In the genomic region with DNA sequence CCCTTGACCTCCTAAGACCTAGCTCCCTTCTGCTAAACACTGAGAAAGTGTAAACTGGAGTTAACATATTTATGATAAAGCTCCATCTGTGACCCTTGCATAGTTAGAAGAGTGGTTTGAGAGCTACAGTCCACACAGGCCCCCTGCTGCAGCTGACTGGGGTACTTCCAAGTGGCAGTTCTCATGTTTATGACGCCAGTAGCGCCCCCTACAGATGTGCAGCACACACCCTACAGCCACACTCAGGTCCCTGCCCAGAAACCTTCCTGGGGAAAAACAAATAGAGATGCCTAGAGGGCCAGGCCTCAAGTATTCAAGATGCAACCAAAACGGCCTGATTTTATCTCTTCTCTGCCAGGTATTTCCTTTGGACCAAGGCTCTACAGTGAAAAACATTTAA, we compare ENCODE assay signal across 25 cellular contexts.
DNase-seq lines count a peak whose midpoint lies in the region; ATAC-seq and TF ChIP-seq lines count a peak whose summit lies in the region.
"Had no signal": no experiment of that assay in that cellular context is flagged by ENCODE, and none has a peak within 500 bp of the region (broad histone marks: within the 10 kb centered on the region; RNA-seq: fewer than 3 reads in every experiment).

No MANE protein-coding gene starts in this region.

- intact Hi-C loops in Right ventricle myocardium superior (cut with DNase I), result no loop called here

- no peaks in the 10 kb centered on the region for H3K27me3 ChIP-seq in cardiac muscle cell
- H3K27me3 ChIP-seq: left lung, upper lobe of left lung had no signal

- no peaks in the 10 kb centered on the region for H3K9me3 ChIP-seq in cardiac muscle cell (ENCODE audit: low read depth)
- H3K9me3 ChIP-seq: HAP-1, left lung, upper lobe of left lung had no signal

- no peak overlapping the region for H3K4me3 ChIP-seq in cardiac muscle cell
- H3K4me3 ChIP-seq: HAP-1, left lung, upper lobe of left lung had no signal

- DNase-seq in cardiac muscle cell (ENCODE audit: low read depth in 1 of 2, low spot score in 1 of 2) (peak in 1 of 2 donors; percentile 40), Right ventricle myocardium superior (no peak), OCI-M1 (lab: John Stamatoyannopoulos, UW) (peak; percentile 38), iPS DF 4.7 (ENCODE audit: extremely low read depth, low spot score) (peak; percentile 14), T-helper 9 cell (no peak), NCI-H1436 (lab: John Stamatoyannopoulos, UW) (no peak), occipital lobe (lab: John Stamatoyannopoulos, UW) (no peak)
- DNase-seq: ACHN; activated CD8-positive, alpha-beta T cell treated with anti-CD3 and anti-CD28 coated beads for 36 hours; activated gamma-delta T cell; activated naive CD8-positive, alpha-beta T cell treated with anti-CD3 and anti-CD28 coated beads, Interleukin-2, amount 50 U/mL, for 24 hours; C1 segment of cervical spinal cord; effector memory CD8-positive, alpha-beta T cell; KG1; midbrain; MV-4-11; stimulated activated CD4-positive, alpha-beta T cell treated with anti-CD3 and anti-CD28 coated beads, Interleukin-15, amount 100 ng/mL, for 24 hours; stimulated activated CD8-positive, alpha-beta memory T cell treated with anti-CD3 and anti-CD28 coated beads, Interleukin-4, amount 100 ng/mL, for 48 hours; upper lobe of left lung had no signal

- peak; percentile 8 for TF ChIP-seq CTCF in cardiac muscle cell (IDR thresholded peaks at IDR 0.05; ENCODE audit: low read depth, low read length)

- no peaks in the 10 kb centered on the region for H3K36me3 ChIP-seq in cardiac muscle cell
- H3K36me3 ChIP-seq: HAP-1, left lung, upper lobe of left lung had no signal

- ATAC-seq in Right ventricle myocardium superior (ENCODE audit: poor library complexity) (no peak), HG02973 (IDR thresholded peaks at IDR 0.05; ENCODE audit: unreplicated experiment) (no peak)
- ATAC-seq: activated CD8-positive, alpha-beta T cell treated with anti-CD3 and anti-CD28 coated beads for 36 hours; activated naive CD8-positive, alpha-beta T cell treated with anti-CD3 and anti-CD28 coated beads, Interleukin-2, amount 50 U/mL, for 24 hours; effector memory CD8-positive, alpha-beta T cell; left lung; natural killer cell treated with Interleukin-12 subunit alpha and Interleukin-12 subunit beta and Interleukin-15 and Interleukin-18, amount 100 ng/mL, for 72 hours; sciatic nerve had no signal

- H3K4me1 ChIP-seq in cardiac muscle cell (ENCODE audit: low read depth), result peaks cover 26% of the 10 kb centered on the region
- H3K4me1 ChIP-seq: HAP-1, left lung, upper lobe of left lung had no signal

- H3K27ac ChIP-seq in cardiac muscle cell, result no peak overlapping the region
- H3K27ac ChIP-seq: left lung, RWPE1, upper lobe of left lung had no signal

Comparison
In these comparisons a context has a peak if more than half of its experiments do, and no peak if none do; other contexts are left out.
1. DNase-seq: peak in OCI-M1 (single experiment) and iPS DF 4.7 (single experiment); none in Right ventricle myocardium superior (single experiment), T-helper 9 cell (single experiment), NCI-H1436 (single experiment) and occipital lobe (single experiment).